ENCODE assay signal across 1 cellular context in genomic region chrX:114906978-114907510, GRCh38.
TF ChIP-seq lines count a peak whose summit lies in the region.

No MANE protein-coding gene starts in this region.

TF ChIP-seq in A549, 52 proteins besides CTCF, POLR2A, EP300 and RAD21 (continued from another document):
- TF ChIP-seq HOXB13 (CRISPR knock-in tag; IDR thresholded peaks at IDR 0.05; ENCODE audit: low read depth) (no peak), ZSCAN20 (CRISPR knock-in tag; IDR thresholded peaks at IDR 0.05) (no peak), CBX2 (IDR thresholded peaks at IDR 0.05; ENCODE audit: borderline replicate concordance, low read depth) (no peak), NPAS2 (CRISPR knock-in tag; IDR thresholded peaks at IDR 0.05; ENCODE audit: borderline replicate concordance) (no peak), CEBPB (IDR thresholded peaks at IDR 0.05) (no peak), USF2 (IDR thresholded peaks at IDR 0.05) (no peak), TFCP2L1 (CRISPR knock-in tag; IDR thresholded peaks at IDR 0.05) (no peak), FOSB (CRISPR knock-in tag; IDR thresholded peaks at IDR 0.05) (no peak), BCL3 (IDR thresholded peaks at IDR 0.05) (no peak), HES2 (IDR thresholded peaks at IDR 0.05) (no peak), MAZ (IDR thresholded peaks at IDR 0.05; ENCODE audit: borderline replicate concordance, low read depth, low read length) (no peak), CHD2 (IDR thresholded peaks at IDR 0.05; ENCODE audit: low read length, partially characterized antibody) (no peak), ATOH8 (CRISPR knock-in tag; IDR thresholded peaks at IDR 0.05; ENCODE audit: low read depth) (no peak)
TF ChIP-seq in A549: peak in this region for 0.
